ENCODE assay signal across 6 cellular contexts in genomic region chr10:133379801-133380666, GRCh38. TPM values are rescaled to one million over a fixed set of nuclear protein-coding genes. Genes with fewer than 3 reads are reported as not detected.
DNase-seq lines count a peak whose midpoint lies in the region; ATAC-seq, FAIRE-seq and TF ChIP-seq lines count a peak whose summit lies in the region.

No MANE protein-coding gene starts in this region.

- TF ChIP-seq EP300 in A549 (IDR thresholded peaks at IDR 0.05) = no peak

- ATAC-seq in A549 = no peak

- H3K4me3 ChIP-seq in A549 (peak overlapping the region; percentile 70), Peyer's patch (peak overlapping the region; percentile 79 to 100 (median 97))

- POLR2A ChIA-PET in A549 (lab: Yijun Ruan, JAX) = no interaction called here

- DNase-seq in A549 (ENCODE audit: low read depth in 1 of 2, low spot score in 1 of 2) (no peak), Peyer's patch (no peak), iPS-NIHi11 (ENCODE audit: low spot score) (peak; percentile 38), activated gamma-delta T cell treated with Interleukin-2 at 50 U/mL for 16 hours (no peak), SIG-M5 (lab: John Stamatoyannopoulos, UW) (no peak), H4 (ENCODE audit: low spot score) (no peak)

- H3K4me1 ChIP-seq in A549 (peaks cover 5% of the 10 kb centered on the region; the same call in 1 of the 3 replicates), Peyer's patch (peaks cover 0 to 30% (median 5%) of the 10 kb centered on the region in 4 donors)

- TF ChIP-seq CTCF in A549 (IDR thresholded peaks at IDR 0.05) = no peak
- no peak for TF ChIP-seq CTCF in Peyer's patch (IDR thresholded peaks at IDR 0.05)

- H3K27ac ChIP-seq in A549 (peak overlapping the region in 1 of 2 experiments; percentile 87; a peak in 4 of 6 replicates), Peyer's patch (peak overlapping the region; percentile 76 to 99 (median 87))

- no peak for FAIRE-seq in A549 (lab: Jason Lieb, UNC)

- no peak for TF ChIP-seq RAD21 in A549 (conservative IDR thresholded peaks at IDR 0.05 in 1 of 2, IDR thresholded peaks at IDR 0.05 in 1 of 2)

- H3K9me3 ChIP-seq in A549 = no peaks in the 10 kb centered on the region
- H3K9me3 ChIP-seq in Peyer's patch = no peaks in the 10 kb centered on the region

- peak overlapping the region; percentile 92 for H3K4me2 ChIP-seq in A549

- TF ChIP-seq POLR2A in A549 (IDR thresholded peaks at IDR 0.05; ENCODE audit: low read length) (no peak), Peyer's patch (IDR thresholded peaks at IDR 0.05) (no peak)

- no peaks in the 10 kb centered on the region for H3K27me3 ChIP-seq in Peyer's patch

- peaks cover 0 to 11% (median 0%) of the 10 kb centered on the region in 3 donors for H3K36me3 ChIP-seq in Peyer's patch

- WGBS in A549 (ENCODE audit: missing lambda C conversion rate) = 96% methylated on average over 32 of the region's 36 CpGs

- CTCF ChIA-PET in A549 (lab: Yijun Ruan, JAX) = interaction anchor here (1.0 kb wide), 2 partner anchors 50 to 66 kb away, joined by 3 to 5 read pairs; no protein-coding TSS in a partner anchor

TF ChIP-seq in A549, 52 proteins besides CTCF, POLR2A, EP300 and RAD21:
- TF ChIP-seq NR3C1 (IDR thresholded peaks at IDR 0.05) = no peak

RNA-seq across cellular contexts. Expression of gene PAOX, which starts 1.0 kb away (rescaled TPM):
- polyA plus RNA-seq in A549 (2011; rRNA removed) (1.6 and 1.8 TPM in 2 replicates), A549 (2017; fragmentation: RNase III; extraction: RNeasy Plus Mini Kit Qiagen cat#74134 plus additional on column Dnase treatment) (1.8 to 2.8 TPM (median 2.3 TPM) in 3 replicates)
- 1.7 and 2.1 TPM in 2 replicates for polyA plus RNA-seq in A549 (2012; cell fraction: cytosol; rRNA removed)
- 3.3 and 3.6 TPM in 2 replicates for polyA plus RNA-seq in A549 (2012; cell fraction: nucleus; rRNA removed)
- 1.3 and 1.4 TPM in 2 replicates for polyA minus RNA-seq in A549 (2011; rRNA and poly(A)+ RNA removed)
- 10 to 100 TPM; 19.8 to 53.7 (median 36.9) TPM for total RNA-seq in Peyer's patch
- not detected in 2 replicates for total RNA-seq in H4 (2014; rRNA removed; shearing (Covaris generic))

RNA-seq across cellular contexts. Expression of gene ECHS1, which starts 6.9 kb away (rescaled TPM):
- polyA plus RNA-seq in A549 (2011; rRNA removed) = 54.6 and 66.7 TPM in 2 replicates
- polyA plus RNA-seq in A549 (2012; cell fraction: cytosol; rRNA removed) = 97.0 and 107 TPM in 2 replicates
- polyA plus RNA-seq in A549 (2012; cell fraction: nucleus; rRNA removed) = 61.5 and 73.9 TPM in 2 replicates
- polyA plus RNA-seq in A549 (2017; fragmentation: RNase III; extraction: RNeasy Plus Mini Kit Qiagen cat#74134 plus additional on column Dnase treatment) = 132 to 138 TPM (median 133 TPM) in 3 replicates
- 49.8 and 54.5 TPM in 2 replicates for polyA minus RNA-seq in A549 (2011; rRNA and poly(A)+ RNA removed)
- 100 to 1,000 TPM in 3 of 4 donors, 10 to 100 TPM in 1; 87.5 to 211 (median 172) TPM for total RNA-seq in Peyer's patch
- 148 and 156 TPM in 2 replicates for total RNA-seq in H4 (2014; rRNA removed; shearing (Covaris generic))

RNA-seq across cellular contexts. Expression of gene MTG1, which starts 13.9 kb away (rescaled TPM):
- polyA plus RNA-seq in A549 (2011; rRNA removed) = 65.6 and 67.2 TPM in 2 replicates
- polyA plus RNA-seq in A549 (2012; cell fraction: cytosol; rRNA removed) = 106 and 115 TPM in 2 replicates
- polyA plus RNA-seq in A549 (2012; cell fraction: nucleus; rRNA removed) = 325 and 350 TPM in 2 replicates
- 57.1 to 62.2 TPM (median 60.3 TPM) in 3 replicates for polyA plus RNA-seq in A549 (2017; fragmentation: RNase III; extraction: RNeasy Plus Mini Kit Qiagen cat#74134 plus additional on column Dnase treatment)
- 49.2 and 51.1 TPM in 2 replicates for polyA minus RNA-seq in A549 (2011; rRNA and poly(A)+ RNA removed)
- total RNA-seq in Peyer's patch = 100 to 1,000 TPM in 3 of 4 donors, 10 to 100 TPM in 1; 44.7 to 110 (median 103) TPM
- total RNA-seq in H4 (2014; rRNA removed; shearing (Covaris generic)) = 22.5 and 25.7 TPM in 2 replicates

RNA-seq across cellular contexts. Expression of gene FUOM, which starts 22.2 kb away (rescaled TPM):
- polyA plus RNA-seq in A549 (2011; rRNA removed) (7.6 and 8.1 TPM in 2 replicates), A549 (2017; fragmentation: RNase III; extraction: RNeasy Plus Mini Kit Qiagen cat#74134 plus additional on column Dnase treatment) (6.5 to 8.7 TPM (median 6.8 TPM) in 3 replicates)
- 17.8 and 19.7 TPM in 2 replicates for polyA plus RNA-seq in A549 (2012; cell fraction: cytosol; rRNA removed)
- 11.7 and 11.9 TPM in 2 replicates for polyA plus RNA-seq in A549 (2012; cell fraction: nucleus; rRNA removed)
- polyA minus RNA-seq in A549 (2011; rRNA and poly(A)+ RNA removed) = 2.0 and 2.8 TPM in 2 replicates
- 100 to 1,000 TPM in 3 of 4 donors, 10 to 100 TPM in 1; 88.3 to 214 (median 163) TPM for total RNA-seq in Peyer's patch
- total RNA-seq in H4 (2014; rRNA removed; shearing (Covaris generic)) = 4.7 and 10.4 TPM in 2 replicates

RNA-seq across cellular contexts. Expression of gene PRAP1, which starts 32.9 kb away (rescaled TPM):
- 0.13 TPM in 1 of 2 replicates, not detected in the other for polyA plus RNA-seq in A549 (2011; rRNA removed)
- polyA plus RNA-seq in A549 (2012; cell fraction: cytosol; rRNA removed) = not detected in 2 replicates
- not detected in 2 replicates for polyA plus RNA-seq in A549 (2012; cell fraction: nucleus; rRNA removed)
- not detected in 3 replicates for polyA plus RNA-seq in A549 (2017; fragmentation: RNase III; extraction: RNeasy Plus Mini Kit Qiagen cat#74134 plus additional on column Dnase treatment)
- polyA minus RNA-seq in A549 (2011; rRNA and poly(A)+ RNA removed) = not detected in 2 replicates
- 1,000 to 10,000 TPM in 3 of 4 donors, 10 to 100 TPM in 1; 52.8 to 2,204 (median 1,384) TPM for total RNA-seq in Peyer's patch
- not detected in 2 replicates for total RNA-seq in H4 (2014; rRNA removed; shearing (Covaris generic))

Comparison
In these comparisons a context has a peak if more than half of its experiments do, and no peak if none do; other contexts are left out.
1. RNA of gene PAOX, which starts 1.0 kb away (total RNA-seq): 19.8 to 53.7 TPM in Peyer's patch; not detected in H4; every median in the first group is over 10 times any median in the second.